3 cellular contexts compared by ENCODE assay signal in the genomic region with DNA sequence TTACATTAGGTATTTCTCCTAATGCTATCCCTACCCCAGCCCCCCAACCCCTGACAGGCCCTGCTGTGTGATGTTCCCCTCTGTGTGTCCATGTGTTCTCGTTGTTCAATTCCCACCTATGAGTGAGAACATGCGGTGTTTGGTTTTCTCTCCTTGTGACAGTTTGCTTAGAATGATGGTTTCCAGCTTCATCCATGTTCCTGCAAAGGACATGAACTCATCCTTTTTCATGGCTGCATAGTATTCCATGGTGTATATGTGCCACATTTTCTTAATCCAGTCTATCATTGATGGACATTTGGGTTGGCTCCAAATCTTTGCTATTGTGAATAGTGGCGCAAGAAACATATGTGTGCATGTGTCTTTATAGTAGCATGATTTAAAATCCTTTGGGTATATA. TPM values are rescaled to one million over a fixed set of nuclear protein-coding genes. Genes with fewer than 3 reads are reported as not detected.
"Had no signal": no experiment of that assay in that cellular context is flagged by ENCODE, and none has a peak within 500 bp of the region (broad histone marks: within the 10 kb centered on the region; RNA-seq: fewer than 3 reads in every experiment).

No MANE protein-coding gene starts in this region.

RNA-seq across cellular contexts. Expression of a gene that starts 58.1 kb away (rescaled TPM):
- total RNA-seq: HepG2, HT-29, IMR-90 had no signal
- polyA plus RNA-seq: HepG2, IMR-90 had no signal
